25 cellular contexts compared by ENCODE assay signal in genomic region chr10:109127363-109127762, GRCh38.
"Had no signal": no experiment of that assay in that cellular context is flagged by ENCODE, and none has a peak within 500 bp of the region (broad histone marks: within the 10 kb centered on the region; RNA-seq: fewer than 3 reads in every experiment).

No MANE protein-coding gene starts in this region.

- H3K4me3 ChIP-seq: coronary artery, dorsolateral prefrontal cortex, esophagus muscularis mucosa, gastroesophageal sphincter, heart left ventricle, hepatocyte, left lung, lower lobe of right lung, mucosa of descending colon had no signal

- FAIRE-seq: colon, endothelial cell of umbilical vein, frontal cortex, kidney had no signal

- H3K36me3 ChIP-seq: esophagus muscularis mucosa, gastroesophageal sphincter, heart left ventricle, left lung, lower lobe of right lung had no signal

- H3K4me1 ChIP-seq: esophagus muscularis mucosa, foreskin keratinocyte, gastroesophageal sphincter, heart left ventricle, left lung, lower lobe of right lung had no signal

- H3K27ac ChIP-seq: coronary artery, dorsolateral prefrontal cortex, esophagus muscularis mucosa, foreskin keratinocyte, gastroesophageal sphincter, heart left ventricle, hepatocyte, left lung, lower lobe of right lung had no signal

- DNase-seq: dermis blood vessel endothelial cell; dorsolateral prefrontal cortex; effector CD4-positive, alpha-beta T cell; effector memory CD4-positive, alpha-beta T cell; foreskin keratinocyte; heart left ventricle; hypothalamus; immature natural killer cell; islet precursor cell; kidney; kidney glomerular epithelial cell; left cardiac atrium; left lung; left ventricle myocardium superior; lower lobe of right lung; mesenchymal stem cell; mucosa of descending colon; naive B cell had no signal

- H3K27me3 ChIP-seq: esophagus muscularis mucosa, foreskin keratinocyte, gastroesophageal sphincter, hepatocyte, left lung had no signal

- ATAC-seq: foreskin keratinocyte, gastroesophageal sphincter, heart left ventricle, left cardiac atrium, left lung, left ventricle myocardium superior, lower lobe of right lung, mucosa of descending colon had no signal

- H3K4me2 ChIP-seq: hepatocyte had no signal

- H2AFZ ChIP-seq: hepatocyte had no signal

- H3K9me3 ChIP-seq: esophagus muscularis mucosa, gastroesophageal sphincter, heart left ventricle, lower lobe of right lung, mucosa of descending colon had no signal
